In the genomic region with DNA sequence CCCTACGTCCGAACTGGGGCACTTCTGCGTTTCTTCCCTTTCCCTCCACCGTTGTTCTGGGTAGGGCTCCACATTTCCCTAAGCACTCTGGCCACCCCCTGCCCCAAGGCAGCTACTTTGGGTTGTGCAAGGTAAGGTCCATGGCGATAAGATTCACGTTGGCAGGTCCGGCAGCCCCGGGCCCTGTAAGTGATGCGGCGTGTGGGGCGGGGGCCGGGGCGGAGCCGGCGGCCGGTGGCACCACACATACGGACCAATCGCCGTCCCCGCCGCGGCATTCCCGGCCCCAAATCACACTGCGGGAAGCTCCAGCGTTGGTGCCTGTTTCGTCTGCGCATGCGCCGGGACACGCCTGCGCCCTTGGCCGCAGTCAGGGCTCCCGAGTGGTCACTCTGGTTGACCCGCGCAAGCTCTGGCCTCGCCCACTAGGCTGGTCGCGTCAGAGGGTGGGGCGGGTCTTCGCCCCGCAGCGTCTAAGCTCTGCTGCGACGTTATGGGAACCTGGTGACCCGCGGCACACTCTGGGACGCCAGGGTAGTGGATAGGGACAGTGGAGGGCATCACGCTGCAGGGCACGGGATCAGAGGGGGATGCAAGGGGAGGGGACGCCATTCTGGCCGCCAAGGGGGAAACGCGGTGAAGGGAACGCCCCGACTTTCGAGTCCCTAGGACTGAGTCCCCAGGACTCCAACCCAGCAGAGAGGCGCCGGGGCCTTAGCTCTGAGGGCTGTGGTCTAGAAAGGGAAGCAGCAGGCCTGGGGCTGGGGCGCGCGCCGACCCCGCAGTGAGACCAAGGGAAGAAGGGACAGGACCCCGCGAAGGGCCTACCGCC, we compare ENCODE assay signal across 1 cellular context.
TF ChIP-seq lines count a peak whose summit lies in the region.

No MANE protein-coding gene starts in this region.

TF ChIP-seq in WTC11, 78 proteins besides CTCF, POLR2A, EP300 and RAD21 (continued from another document):
- no peak for TF ChIP-seq GRHL2 (CRISPR knock-in tag; IDR thresholded peaks at IDR 0.05; ENCODE audit: insufficient replicate concordance, severe bottlenecking)
- peak; percentile 64; the same call in 1 of the 2 replicates for TF ChIP-seq FOXK1 (CRISPR knock-in tag; IDR thresholded peaks at IDR 0.05)
- 0 out of 2 replicates have a peak, but pooled peaks have one; percentile 15 for TF ChIP-seq ZNF671 (CRISPR knock-in tag; IDR thresholded peaks at IDR 0.05)
- no peak for TF ChIP-seq GTF2I (CRISPR knock-in tag; conservative IDR thresholded peaks at IDR 0.05)
- TF ChIP-seq TCF7 (CRISPR knock-in tag; IDR thresholded peaks at IDR 0.05; ENCODE audit: low read depth), result no peak; the same call in 1 of the 2 replicates
- no peak for TF ChIP-seq PRRX2 (CRISPR knock-in tag; IDR thresholded peaks at IDR 0.05)
- 0 out of 2 replicates have a peak, but pooled peaks have one; percentile 34 for TF ChIP-seq EMX1 (CRISPR knock-in tag; IDR thresholded peaks at IDR 0.05)
- peak; percentile 5; the same call in 1 of the 2 replicates for TF ChIP-seq SMAD3 (CRISPR knock-in tag; IDR thresholded peaks at IDR 0.05; ENCODE audit: borderline replicate concordance)
- no peak for TF ChIP-seq MXD4 (CRISPR knock-in tag; IDR thresholded peaks at IDR 0.05; ENCODE audit: borderline replicate concordance)
